9 cellular contexts compared by ENCODE assay signal in genomic region chr17:5122586-5123342, GRCh38. TPM values are rescaled to one million over a fixed set of nuclear protein-coding genes. Genes with fewer than 3 reads are reported as not detected.
DNase-seq lines count a peak whose midpoint lies in the region; ATAC-seq and TF ChIP-seq lines count a peak whose summit lies in the region.
"Had no signal": no experiment of that assay in that cellular context is flagged by ENCODE, and none has a peak within 500 bp of the region (broad histone marks: within the 10 kb centered on the region; RNA-seq: fewer than 3 reads in every experiment).

No MANE protein-coding gene starts in this region.

- no peak for TF ChIP-seq EP300 in suprapubic skin (IDR thresholded peaks at IDR 0.05)

- in situ Hi-C loops in brain microvascular endothelial cell (cut with HindIII; ENCODE audit: low pct_ligation_motif_present, low sequenced_read_pairs): no loop called here

- no peak overlapping the region for H3K27ac ChIP-seq in brain microvascular endothelial cell
- no peak overlapping the region for H3K27ac ChIP-seq in suprapubic skin
- no peak overlapping the region for H3K27ac ChIP-seq in RWPE1
- H3K27ac ChIP-seq: BLaER1 had no signal

- no peak for TF ChIP-seq CTCF in brain microvascular endothelial cell (IDR thresholded peaks at IDR 0.05; ENCODE audit: low read depth, low read length, missing control alignments)
- no peak for TF ChIP-seq CTCF in suprapubic skin (IDR thresholded peaks at IDR 0.05)
- no peak for TF ChIP-seq CTCF in RWPE1 (conservative IDR thresholded peaks at IDR 0.05; ENCODE audit: low read depth)

- CTCF ChIA-PET in RWPE1 (lab: Yijun Ruan, JAX): interaction anchor here (0.6 kb wide), 2 partner anchors 11 to 41 kb away, joined by 3 read pairs; no protein-coding TSS in a partner anchor

- peaks cover 18% of the 10 kb centered on the region for H3K4me1 ChIP-seq in suprapubic skin
- H3K4me1 ChIP-seq: BLaER1 had no signal

- TF ChIP-seq POLR2A in suprapubic skin (IDR thresholded peaks at IDR 0.05): no peak

- no peaks in the 10 kb centered on the region for H3K9me3 ChIP-seq in suprapubic skin

- H3K27me3 ChIP-seq in brain microvascular endothelial cell (replicated peaks) (peaks cover 7% of the 10 kb centered on the region), suprapubic skin (peaks cover 35% of the 10 kb centered on the region)

- POLR2A ChIA-PET in RWPE1 (lab: Yijun Ruan, JAX; ENCODE audit: low non-redundant PET): interaction anchor here (0.5 kb wide), 1 partner anchor 450 kb away, joined by 9 read pairs; no protein-coding TSS in a partner anchor

- 2% methylated on average over 41 of the region's 75 CpGs for WGBS in suprapubic skin

- peak overlapping the region; percentile 43 for H3K4me3 ChIP-seq in brain microvascular endothelial cell (ENCODE audit: low read depth, low read length)
- H3K4me3 ChIP-seq in suprapubic skin: peak overlapping the region; percentile 60
- H3K4me3 ChIP-seq: BLaER1 had no signal

- H3K36me3 ChIP-seq in brain microvascular endothelial cell (replicated peaks) (no peaks in the 10 kb centered on the region), suprapubic skin (no peaks in the 10 kb centered on the region)
- H3K36me3 ChIP-seq: BLaER1 had no signal

- ATAC-seq in left colon: peak; percentile 82
- no peak for ATAC-seq in HG03354 (IDR thresholded peaks at IDR 0.05; ENCODE audit: poor library complexity, severe bottlenecking, unreplicated experiment)

- intact Hi-C loops in left colon (cut with DNase I, micrococcal nuclease): no loop called here

- DNase-seq in NCI-H1092 treated with DMSO at 0.1 percent for 48 hours (lab: John Stamatoyannopoulos, UW): peak; percentile 1
- no peak for DNase-seq in NCI-H1092 (lab: John Stamatoyannopoulos, UW)
- DNase-seq in brain microvascular endothelial cell: no peak
- DNase-seq in left colon: peak; percentile 26 to 29
- DNase-seq in suprapubic skin (ENCODE audit: low spot score in 2 of 2): peak; percentile 65 to 82
- DNase-seq in SW480 (ENCODE audit: low spot score): no peak
- DNase-seq in RWPE1 (ENCODE audit: low spot score): no peak

RNA-seq across cellular contexts. Expression of gene USP6, which starts 6.9 kb away (rescaled TPM):
- total RNA-seq in left colon (under 1 TPM; 0.08 to 0.12 TPM), suprapubic skin (1 to 10 TPM in 1 of 4 donors, under 1 TPM in 2, not detected in 1; 0.16 to 1.4 (median 0.89) TPM)

RNA-seq across cellular contexts. Expression of gene ZNF232, which starts 11.1 kb away (rescaled TPM):
- total RNA-seq in left colon (1 to 10 TPM; 7.1 to 7.7 TPM), suprapubic skin (1 to 10 TPM; 3.7 to 6.7 (median 5.0) TPM)

RNA-seq across cellular contexts. Expression of gene ZFP3, which starts 44.5 kb away (rescaled TPM):
- total RNA-seq in left colon: 1 to 10 TPM; 8.0 to 8.6 TPM
- total RNA-seq in suprapubic skin: 1 to 10 TPM; 2.7 to 6.2 (median 4.4) TPM

Comparison
In these comparisons a context has a peak if more than half of its experiments do, and no peak if none do; other contexts are left out.
1. DNase-seq: peak in NCI-H1092 treated with DMSO at 0.1 percent for 48 hours (single experiment), left colon (2 of 2) and suprapubic skin (2 of 2); none in NCI-H1092 (single experiment), brain microvascular endothelial cell (single experiment), SW480 (single experiment) and RWPE1 (single experiment).